Comparison of ENCODE assay signal across 9 cellular contexts in genomic region chr17:74466111-74466784, GRCh38. TPM values are rescaled to one million over a fixed set of nuclear protein-coding genes. Genes with fewer than 3 reads are reported as not detected.
A peak's percentile ranks its signal among the peaks of the same experiment; 100 is the strongest.
DNase-seq lines count a peak whose midpoint lies in the region; ATAC-seq, FAIRE-seq and TF ChIP-seq lines count a peak whose summit lies in the region.
"Had no signal": no experiment of that assay in that cellular context is flagged by ENCODE, and none has a peak within 500 bp of the region (broad histone marks: within the 10 kb centered on the region; RNA-seq: fewer than 3 reads in every experiment).

Gene CD300A (plus strand): TSS chr17:74466634. CDS start chr17:74466704, 70 bp downstream.

- no peak within 1 kb of the TSS for H3K4ac ChIP-seq in H1 (replicated peaks; ENCODE audit: insufficient read length, low read depth, low read length)

- no peak within 1 kb of the TSS for H3K27ac Mint-ChIP-seq in endothelial cell (ENCODE audit: unreplicated experiment)

- no peak within 1 kb of the TSS for H4K5ac ChIP-seq in H1 (ENCODE audit: insufficient read length, low read depth, low read length)

- 0 out of 3 replicates have a peak, but pooled peaks have one; percentile 1 for ATAC-seq in DND-41 (ENCODE audit: insufficient read depth, low read depth)
- ATAC-seq in GM19463 (IDR thresholded peaks at IDR 0.05; ENCODE audit: unreplicated experiment): no peak
- ATAC-seq in GM18502 (IDR thresholded peaks at IDR 0.05; ENCODE audit: poor library complexity, unreplicated experiment): no peak

- H4K20me1 ChIP-seq in DND-41 (ENCODE audit: insufficient read depth, low read length) (peaks cover 34% of the 10 kb centered on the region), H1 (replicated peaks in 1 of 2; ENCODE audit: control insufficient read depth in 1 of 2, insufficient read depth in 2 of 2, low read length in 2 of 2) (peaks cover 0 to 8% of the 10 kb centered on the region in 2 experiments)

- peaks cover 64% of the 10 kb centered on the region for H3K4me1 ChIP-seq in DND-41 (ENCODE audit: insufficient read depth, low read length)
- H3K4me1 ChIP-seq in H1 (replicated peaks in 1 of 4; ENCODE audit: control insufficient read depth in 3 of 4, insufficient read depth in 4 of 4, low read length in 3 of 4): peaks cover 0 to 9% (median 2%) of the 10 kb centered on the region in 4 experiments; a peak in 2 of 7 replicates
- peaks cover 86 to 94% of the 10 kb centered on the region in 2 experiments for H3K4me1 ChIP-seq in neutrophil (ENCODE audit: control insufficient read depth in 1 of 2, insufficient read depth in 1 of 2, low read depth in 1 of 2, low read length in 1 of 2)

- H2BK12ac ChIP-seq in H1 (ENCODE audit: low read depth, low read length): peak within 1 kb of the TSS; percentile 27; the same call in 1 of the 2 replicates

- no peak within 1 kb of the TSS for H4K91ac ChIP-seq in H1 (replicated peaks; ENCODE audit: insufficient read length, low read length)

- H3K27ac ChIP-seq in DND-41 (ENCODE audit: low read length): peak within 1 kb of the TSS; percentile 64
- H3K27ac ChIP-seq in H1 (ENCODE audit: low read depth, low read length): no peak within 1 kb of the TSS
- peak within 1 kb of the TSS; percentile 98 for H3K27ac ChIP-seq in neutrophil

- peaks cover 4% of the 10 kb centered on the region for H3K27me3 Mint-ChIP-seq in endothelial cell (ENCODE audit: unreplicated experiment)

- H3K23me2 ChIP-seq in H1 (ENCODE audit: low read depth, low read length): peaks cover 26% of the 10 kb centered on the region

- TF ChIP-seq POLR2A in NB4 (IDR thresholded peaks at IDR 0.05; ENCODE audit: extremely low read depth, insufficient read length) (no peak), H1 (IDR thresholded peaks at IDR 0.05; ENCODE audit: control extremely low read depth in 1 of 2, low read depth in 2 of 2, low read length in 2 of 2) (no peak)

- no peak for TF ChIP-seq EP300 in H1 (IDR thresholded peaks at IDR 0.05; ENCODE audit: borderline replicate concordance in 1 of 2, low read depth in 2 of 2, low read length in 2 of 2)

- H3K9me3 Mint-ChIP-seq in endothelial cell (ENCODE audit: unreplicated experiment): no peaks in the 10 kb centered on the region

- CTCF ChIA-PET in H1 (lab: Charles Lee; ENCODE audit: partially characterized antibody): interaction anchor here (0.6 to 4.1 kb wide), 12 partner anchors 9 to 118 kb away, joined by 3 to 19 read pairs (median 4); no protein-coding TSS in a partner anchor

- H3K4me1 Mint-ChIP-seq in endothelial cell (ENCODE audit: unreplicated experiment): peaks cover 6% of the 10 kb centered on the region

- H3K36me3 ChIP-seq in DND-41 (ENCODE audit: insufficient read depth, low read length): no peaks in the 10 kb centered on the region
- H3K36me3 ChIP-seq in H1 (ENCODE audit: control insufficient read depth in 2 of 4, insufficient read depth in 4 of 4, low read length in 3 of 4): no peaks in the 10 kb centered on the region
- peaks cover 10% of the 10 kb centered on the region for H3K36me3 ChIP-seq in neutrophil

- H3K23ac ChIP-seq in H1 (ENCODE audit: insufficient read length): no peak within 1 kb of the TSS

- no peaks in the 10 kb centered on the region for H3K79me1 ChIP-seq in H1 (ENCODE audit: low read depth, low read length)

- H2BK20ac ChIP-seq in H1 (ENCODE audit: low read length): no peak within 1 kb of the TSS

- TF ChIP-seq CTCF in DND-41 (IDR thresholded peaks at IDR 0.05; ENCODE audit: borderline replicate concordance, extremely low read depth, low read length, poor library complexity, severe bottlenecking) (no peak), NB4 (IDR thresholded peaks at IDR 0.05; ENCODE audit: low read depth, low read length) (no peak), H1 (IDR thresholded peaks at IDR 0.05; ENCODE audit: control extremely low read depth in 1 of 3, insufficient read depth in 1 of 3, low read depth in 1 of 3, low read length in 3 of 3) (peak in 2 of 3 experiments; percentile 4 to 11; a peak in 2 of 4 replicates), neutrophil (IDR thresholded peaks at IDR 0.05) (no peak), endothelial cell (IDR thresholded peaks at IDR 0.05; ENCODE audit: unreplicated experiment) (no peak)

- 0 out of 4 replicates have a peak, but pooled peaks of 1 of the 2 experiments have one; percentile 6 for TF ChIP-seq RAD21 in H1 (IDR thresholded peaks at IDR 0.05 in 1 of 2, conservative IDR thresholded peaks at IDR 0.05 in 1 of 2; ENCODE audit: low read depth in 2 of 2, low read length in 2 of 2)

- H3K9ac ChIP-seq in DND-41 (ENCODE audit: low read depth, low read length) (peak within 1 kb of the TSS; percentile 52), H1 (replicated peaks in 1 of 4; ENCODE audit: extremely low read depth in 1 of 4, low read depth in 3 of 4, low read length in 3 of 4) (no peak within 1 kb of the TSS)

- peaks cover 31% of the 10 kb centered on the region for H3K27me3 ChIP-seq in DND-41 (ENCODE audit: insufficient read depth, low read length, poor library complexity)
- peaks cover 3 to 25% (median 22%) of the 10 kb centered on the region in 4 experiments for H3K27me3 ChIP-seq in H1 (replicated peaks in 1 of 4; ENCODE audit: control insufficient read depth in 3 of 4, extremely low read depth in 1 of 4, insufficient read depth in 3 of 4, low read length in 3 of 4)
- H3K27me3 ChIP-seq in neutrophil: no peaks in the 10 kb centered on the region

- peak within 1 kb of the TSS; percentile 31; the same call in 1 of the 2 replicates for H2BK5ac ChIP-seq in H1 (ENCODE audit: low read depth, low read length)

- H3K4me3 ChIP-seq in DND-41 (ENCODE audit: low read depth in 1 of 2, low read length in 2 of 2) (peak within 1 kb of the TSS; percentile 8 to 56; a peak in 3 of 4 replicates), NB4 (ENCODE audit: low read depth, low read length) (peak within 1 kb of the TSS; percentile 55), H1 (ENCODE audit: extremely low read depth in 1 of 4, insufficient read depth in 2 of 4, low read depth in 3 of 4, low read length in 4 of 4) (peak within 1 kb of the TSS; percentile 27 to 68 (median 51); a peak in 7 of 8 replicates), neutrophil (ENCODE audit: low read depth in 1 of 2, low read length in 1 of 2) (peak within 1 kb of the TSS; percentile 70 to 90)

- no peaks in the 10 kb centered on the region for H3K36me3 Mint-ChIP-seq in endothelial cell (ENCODE audit: low read depth, unreplicated experiment)

- H3K56ac ChIP-seq in H1 (replicated peaks; ENCODE audit: insufficient read length, low read depth, low read length): peak within 1 kb of the TSS; percentile 96

- H3K9me3 ChIP-seq in DND-41 (ENCODE audit: insufficient read depth, low read length, severe bottlenecking): no peaks in the 10 kb centered on the region
- H3K9me3 ChIP-seq in H1 (ENCODE audit: insufficient read depth in 2 of 2, low read depth in 1 of 2, low read length in 1 of 2): no peaks in the 10 kb centered on the region
- H3K9me3 ChIP-seq in neutrophil: no peaks in the 10 kb centered on the region

- H2AK5ac ChIP-seq in H1 (ENCODE audit: low read depth, low read length): peak within 1 kb of the TSS; percentile 79; the same call in 1 of the 2 replicates

- H3K4me2 ChIP-seq in DND-41 (ENCODE audit: insufficient read depth, low read length) (peak within 1 kb of the TSS; percentile 64), H1 (ENCODE audit: insufficient read depth in 1 of 2, low read depth in 2 of 2, low read length in 2 of 2) (peak within 1 kb of the TSS; percentile 79 to 94)

- no peak within 1 kb of the TSS; the same call in 1 of the 2 replicates for H4K8ac ChIP-seq in H1 (ENCODE audit: extremely low read depth, insufficient read depth, low read length)

- no peak within 1 kb of the TSS for H3K14ac ChIP-seq in H1 (ENCODE audit: insufficient read length)

- DNase-seq in DND-41 (peak; percentile 37), NB4 (ENCODE audit: low read depth) (peak; percentile 87), H1 (ENCODE audit: low read depth in 1 of 2, low spot score in 2 of 2) (peak in 1 of 2 experiments; percentile 68), endothelial cell (ENCODE audit: low spot score) (no peak), NCI-H526 treated with DMSO at 0.1 percent for 48 hours (lab: John Stamatoyannopoulos, UW) (no peak)
- DNase-seq: NCI-H1105 had no signal

- peak within 1 kb of the TSS; percentile 60 for H3K18ac ChIP-seq in H1 (ENCODE audit: extremely low read depth, low read length)

- 32% methylated on average over 21 of the region's 22 CpGs; no CpG with 5 or more reads in 1 of the 2 experiments for WGBS in H1 (ENCODE audit: extremely low coverage in 1 of 2, insufficient coverage in 1 of 2, insufficient read length in 1 of 2, insufficient replicate concordance in 2 of 2, low coverage in 1 of 2, low lambda C conversion rate in 2 of 2, missing lambda C conversion rate in 1 of 2), 2 experiments

- peak within 1 kb of the TSS; percentile 47 for H2BK120ac ChIP-seq in H1 (replicated peaks; ENCODE audit: low read depth, low read length)

- H2AFZ ChIP-seq in DND-41 (ENCODE audit: low read depth, low read length) (no peak within 1 kb of the TSS), H1 (ENCODE audit: low read length) (peak within 1 kb of the TSS; percentile 87)

- no peak for FAIRE-seq in H1 (lab: Jason Lieb, UNC)

- POLR2A ChIA-PET in H1 (lab: Charles Lee; ENCODE audit: partially characterized antibody): no interaction called here

- H3K4me3 Mint-ChIP-seq in endothelial cell (ENCODE audit: unreplicated experiment): no peak within 1 kb of the TSS

- H2BK15ac ChIP-seq in H1 (ENCODE audit: low read length): 0 out of 2 replicates have a peak within 1 kb of the TSS, but pooled peaks have one; percentile 20

- peaks cover 7% of the 10 kb centered on the region; the same call in 1 of the 2 replicates for H3K79me2 ChIP-seq in DND-41 (ENCODE audit: insufficient read depth, low read length)
- no peaks in the 10 kb centered on the region for H3K79me2 ChIP-seq in H1 (ENCODE audit: control insufficient read depth in 1 of 2, insufficient read depth in 2 of 2, low read length in 2 of 2)

TF ChIP-seq in H1, 55 proteins besides CTCF, POLR2A, EP300 and RAD21 (continues in another document):
- TF ChIP-seq MAX (IDR thresholded peaks at IDR 0.05) (peak; percentile 71), BRCA1 (IDR thresholded peaks at IDR 0.05; ENCODE audit: low read depth, low read length) (no peak), SUZ12 (IDR thresholded peaks at IDR 0.05; ENCODE audit: low read length) (peak; percentile 55; the same call in 1 of the 2 replicates)

RNA-seq across cellular contexts. Expression of gene CD300A, which starts in this region (rescaled TPM):
- total RNA-seq in H1 (2021; fragmentation: NEBNext Ultra II Directional; extraction: Animal tissue kit (Norgen Biotek cat#: 25700)): 0.46 and 0.52 TPM in 2 replicates
- polyA plus RNA-seq in H1 (2011; rRNA removed): 1.3 and 1.6 TPM in 2 replicates
- polyA plus RNA-seq in H1 (2011; cell fraction: cytosol; rRNA removed): 1.5 TPM
- polyA plus RNA-seq in H1 (2011; cell fraction: nucleus; rRNA removed): 2.0 TPM
- 0.75 to 2.2 TPM (median 1.1 TPM) in 4 replicates for polyA plus RNA-seq in H1 (2012, experiment 1 of 2)
- 0.81 TPM for polyA plus RNA-seq in H1 (2012, experiment 2 of 2)
- 1.2 TPM for polyA plus RNA-seq in H1 (2013, experiment 1 of 2)
- 1.2 TPM for polyA plus RNA-seq in H1 (2013, experiment 2 of 2)
- polyA minus RNA-seq in H1 (2011; rRNA and poly(A)+ RNA removed): 1.2 and 1.8 TPM in 2 replicates
- not detected for polyA minus RNA-seq in H1 (2011; cell fraction: cytosol; rRNA and poly(A)+ RNA removed)
- 0.30 TPM for polyA minus RNA-seq in H1 (2011; cell fraction: nucleus; rRNA and poly(A)+ RNA removed)
- not detected for total RNA-seq in endothelial cell (ENCODE audit: unreplicated experiment)

Comparison
In these comparisons a context has a peak if more than half of its experiments do, and no peak if none do; other contexts are left out.
1. DNase-seq: peak in DND-41 (single experiment) and NB4 (single experiment); none in endothelial cell (single experiment) and NCI-H526 treated with DMSO at 0.1 percent for 48 hours (single experiment).
2. CTCF ChIP-seq: peak in H1 (2 of 3); none in DND-41 (single experiment), NB4 (single experiment), neutrophil (single experiment) and endothelial cell (single experiment).
3. Peak in every context shown above with its lines, with median percentiles within 50 percentile points of each other: H3K4me3 ChIP-seq.